35 cellular contexts compared by ENCODE assay signal in genomic region chr15:45143056-45143455, GRCh38. TPM values are rescaled to one million over a fixed set of nuclear protein-coding genes. Genes with fewer than 3 reads are reported as not detected.
"Had no signal": no experiment of that assay in that cellular context is flagged by ENCODE, and none has a peak within 500 bp of the region (broad histone marks: within the 10 kb centered on the region; RNA-seq: fewer than 3 reads in every experiment).

No MANE protein-coding gene starts in this region.

- H3K27ac ChIP-seq: adrenal gland, ascending aorta, cardiac muscle cell, VCaP had no signal

- DNase-seq: activated B cell treated with CpG ODN at 0.5 μM for 24 hours; activated CD4-positive, alpha-beta memory T cell treated with anti-CD3 and anti-CD28 coated beads for 36 hours; activated CD4-positive, alpha-beta T cell treated with anti-CD3 and anti-CD28 coated beads for 4 hours; activated CD4-positive, alpha-beta T cell treated with anti-CD3 and anti-CD28 coated beads, Interleukin-2, amount 10 ng/mL, durations not matched to agents 24 days and 14 days; activated CD4-positive, alpha-beta T cell treated with anti-CD3 and anti-CD28 coated beads, Interleukin-2, amount 50 U/mL, for 1 hour; activated CD4-positive, alpha-beta T cell treated with anti-CD3 and anti-CD28 coated beads, Interleukin-2, amount 50 U/mL, for 4 hours; activated CD4-positive, CD25-positive, alpha-beta regulatory T cell treated with anti-CD3 and anti-CD28 coated beads, Interleukin-2, amount 50 U/mL, for 72 hours; activated CD8-positive, alpha-beta memory T cell treated with anti-CD3 and anti-CD28 coated beads, Interleukin-2, amount 50 U/mL, for 4 hours; activated CD8-positive, alpha-beta T cell treated with anti-CD3 and anti-CD28 coated beads for 36 hours; activated effector memory CD4-positive, alpha-beta T cell treated with anti-CD3 and anti-CD28 coated beads, Interleukin-2, amount 50 U/mL, for 16 hours; activated gamma-delta T cell treated with Interleukin-2 at 50 U/mL for 16 hours; activated naive CD4-positive, alpha-beta T cell; activated naive CD4-positive, alpha-beta T cell treated with anti-CD3 and anti-CD28 coated beads for 36 hours; activated naive CD4-positive, alpha-beta T cell treated with anti-CD3 and anti-CD28 coated beads, Interleukin-2, amount 50 U/mL, for 16 hours; activated naive CD8-positive, alpha-beta T cell treated with anti-CD3 and anti-CD28 coated beads for 36 hours; activated T-cell treated with anti-CD3 and anti-CD28 coated beads for 4 hours; activated T-cell treated with anti-CD3 and anti-CD28 coated beads, Interleukin-2, amount 50 U/mL, for 1 hour; activated T-cell treated with anti-CD3 and anti-CD28 coated beads, Interleukin-2, amount 50 U/mL, for 4 hours; activated T-cell treated with anti-CD3 and anti-CD28 coated beads, Interleukin-2, amount 50 U/mL, for 72 hours; adrenal gland; amniotic stem cell; caudate nucleus; cerebellar nuclear complex; T-helper 1 cell; T-helper 2 cell; T-helper 9 cell had no signal

- ATAC-seq: activated CD8-positive, alpha-beta T cell treated with anti-CD3 and anti-CD28 coated beads for 36 hours; activated naive CD4-positive, alpha-beta T cell treated with anti-CD3 and anti-CD28 coated beads, Interleukin-2, amount 50 U/mL, for 72 hours; activated T-cell treated with anti-CD3 and anti-CD28 coated beads, Interleukin-2, amount 50 U/mL, for 4 hours; activated T-cell treated with anti-CD3 and anti-CD28 coated beads, Interleukin-2, amount 50 U/mL, for 72 hours; activated T-helper 17 cell treated with anti-CD3 and anti-CD28 coated beads, Interleukin-2, amount 50 U/mL, for 72 hours had no signal

- H3K4me1 ChIP-seq: ascending aorta had no signal

- H3K4me3 ChIP-seq: adrenal gland, ascending aorta, cardiac muscle cell had no signal

- H3K27me3 ChIP-seq: adrenal gland, ascending aorta had no signal

- H3K9me3 ChIP-seq: adrenal gland, ascending aorta had no signal

- H3K36me3 ChIP-seq: adrenal gland, ascending aorta, cardiac muscle cell had no signal

RNA-seq across cellular contexts. Expression of gene DUOX1, which starts 13.3 kb away (rescaled TPM):
- total RNA-seq: activated CD8-positive, alpha-beta T cell treated with anti-CD3 and anti-CD28 coated beads for 36 hours; chondrocyte had no signal

RNA-seq across cellular contexts. Expression of gene DUOXA1, which starts 13.4 kb away (rescaled TPM):
- total RNA-seq: activated CD4-positive, alpha-beta T cell treated with anti-CD3 and anti-CD28 coated beads, Interleukin-2, amount 10 ng/mL, durations not matched to agents 24 days and 14 days; activated CD8-positive, alpha-beta memory T cell treated with anti-CD3 and anti-CD28 coated beads for 36 hours; activated CD8-positive, alpha-beta T cell treated with anti-CD3 and anti-CD28 coated beads for 36 hours; activated naive CD4-positive, alpha-beta T cell treated with anti-CD3 and anti-CD28 coated beads for 36 hours; activated naive CD8-positive, alpha-beta T cell treated with anti-CD3 and anti-CD28 coated beads for 36 hours; activated T-helper 1 cell treated with anti-CD3 and anti-CD28 coated beads, Interleukin-12 subunit alpha, Interleukin-12 subunit beta, Interleukin-2, Interleukin-4 antibody, amounts not matched to agents 30 ng/mL and 10 ng/mL and 1 ng/mL, durations not matched to agents 14 hours and 24 hours and 36 hours had no signal
- polyA plus RNA-seq: cardiac muscle cell had no signal

RNA-seq across cellular contexts. Expression of gene DUOXA2, which starts 28.9 kb away (rescaled TPM):
- total RNA-seq: activated B cell treated with CpG ODN at 0.5 μM for 24 hours; activated CD4-positive, alpha-beta memory T cell treated with anti-CD3 and anti-CD28 coated beads for 36 hours; activated CD4-positive, alpha-beta T cell treated with anti-CD3 and anti-CD28 coated beads, Interleukin-2, amount 10 ng/mL, durations not matched to agents 24 days and 14 days; activated CD8-positive, alpha-beta memory T cell treated with anti-CD3 and anti-CD28 coated beads for 36 hours; activated CD8-positive, alpha-beta T cell treated with anti-CD3 and anti-CD28 coated beads for 36 hours; activated naive CD4-positive, alpha-beta T cell treated with anti-CD3 and anti-CD28 coated beads for 36 hours; activated naive CD4-positive, alpha-beta T cell treated with anti-CD3 and anti-CD28 coated beads, Interleukin-2, amount 50 U/mL, for 72 hours; activated naive CD8-positive, alpha-beta T cell treated with anti-CD3 and anti-CD28 coated beads for 36 hours; activated T-cell treated with anti-CD3 and anti-CD28 coated beads, Interleukin-2, amount 50 U/mL, for 4 hours; activated T-cell treated with anti-CD3 and anti-CD28 coated beads, Interleukin-2, amount 50 U/mL, for 72 hours; activated T-helper 1 cell treated with anti-CD3 and anti-CD28 coated beads, Interleukin-12 subunit alpha, Interleukin-12 subunit beta, Interleukin-2, Interleukin-4 antibody, amounts not matched to agents 30 ng/mL and 10 ng/mL and 1 ng/mL, durations not matched to agents 14 hours and 24 hours and 36 hours; bronchial epithelial cell; cardiac muscle cell; chondrocyte had no signal
- polyA plus RNA-seq: cardiac muscle cell had no signal

RNA-seq across cellular contexts. Expression of gene DUOX2, which starts 29.1 kb away (rescaled TPM):
- total RNA-seq: activated B cell treated with CpG ODN at 0.5 μM for 24 hours; activated CD4-positive, alpha-beta T cell treated with anti-CD3 and anti-CD28 coated beads, Interleukin-2, amount 10 ng/mL, durations not matched to agents 24 days and 14 days; activated naive CD4-positive, alpha-beta T cell treated with anti-CD3 and anti-CD28 coated beads for 36 hours; activated naive CD8-positive, alpha-beta T cell treated with anti-CD3 and anti-CD28 coated beads for 36 hours; activated T-helper 1 cell treated with anti-CD3 and anti-CD28 coated beads, Interleukin-12 subunit alpha, Interleukin-12 subunit beta, Interleukin-2, Interleukin-4 antibody, amounts not matched to agents 30 ng/mL and 10 ng/mL and 1 ng/mL, durations not matched to agents 14 hours and 24 hours and 36 hours; chondrocyte had no signal
